25 cellular contexts compared by ENCODE assay signal in the genomic region with DNA sequence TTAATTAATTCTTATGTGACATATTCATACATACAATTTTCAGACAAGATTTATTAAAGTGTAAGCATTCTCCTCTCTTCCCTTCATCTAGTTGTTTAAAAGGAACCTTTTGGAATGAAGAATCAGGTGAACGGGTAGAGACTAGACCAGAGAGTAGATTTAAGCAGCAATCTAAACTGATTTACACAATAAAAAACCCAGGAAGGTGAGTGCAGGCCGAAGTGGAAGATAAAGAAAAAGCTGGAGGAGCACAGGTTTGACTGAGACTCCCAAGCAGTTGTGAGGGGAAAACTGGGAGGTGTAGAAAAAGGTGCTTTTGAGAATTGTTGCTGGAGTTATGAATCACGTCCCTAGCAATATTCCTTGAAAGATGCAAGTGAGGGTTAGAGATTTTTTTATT.
DNase-seq lines count a peak whose midpoint lies in the region; ATAC-seq and TF ChIP-seq lines count a peak whose summit lies in the region.
"Had no signal": no experiment of that assay in that cellular context is flagged by ENCODE, and none has a peak within 500 bp of the region (broad histone marks: within the 10 kb centered on the region; RNA-seq: fewer than 3 reads in every experiment).

No MANE protein-coding gene starts in this region.

- H3K9me3 Mint-ChIP-seq in H9, result no peaks in the 10 kb centered on the region

- H3K4me2 ChIP-seq in H9 (ENCODE audit: insufficient read depth, insufficient read length, low read length) (no peak overlapping the region), PC-3 (ENCODE audit: low read length) (no peak overlapping the region)
- H3K4me2 ChIP-seq: BLaER1 had no signal

- no peak overlapping the region for H3K4ac ChIP-seq in H9 (ENCODE audit: low read depth, low read length)

- no peaks in the 10 kb centered on the region; the same call in 1 of the 2 replicates for H3K27me3 ChIP-seq in H9 (ENCODE audit: insufficient read depth, low read length)
- H3K27me3 ChIP-seq in PC-3 (ENCODE audit: low read length), result no peaks in the 10 kb centered on the region
- no peaks in the 10 kb centered on the region for H3K27me3 ChIP-seq in foreskin keratinocyte
- no peaks in the 10 kb centered on the region for H3K27me3 ChIP-seq in lower lobe of right lung (ENCODE audit: low read depth)
- H3K27me3 ChIP-seq: BE2C, BLaER1 had no signal

- no CpG with 5 or more reads among the region's 3 CpGs for WGBS in H9 (ENCODE audit: extremely low coverage, insufficient read length, low lambda C conversion rate)

- H2AFZ ChIP-seq in H9 (ENCODE audit: low read length), result no peak overlapping the region
- H2AFZ ChIP-seq in PC-3 (ENCODE audit: low read length), result no peak overlapping the region

- CTCF ChIA-PET in PC-3 (lab: Charles Lee), result no interaction called here

- no peak overlapping the region for H2BK15ac ChIP-seq in H9 (ENCODE audit: low read depth, low read length)

- no peak overlapping the region for H3K4me3 Mint-ChIP-seq in H9
- H3K4me3 Mint-ChIP-seq: CD14-positive monocyte; CD4-positive, alpha-beta memory T cell; CD4-positive, CD25-positive, alpha-beta regulatory T cell; CD8-positive, alpha-beta memory T cell had no signal

- H3K79me1 ChIP-seq in H9 (ENCODE audit: insufficient read depth, low read depth, low read length, poor library complexity, severe bottlenecking), result no peaks in the 10 kb centered on the region

- H3K36me3 ChIP-seq in PC-3 (ENCODE audit: low read depth, low read length), result no peaks in the 10 kb centered on the region
- no peaks in the 10 kb centered on the region for H3K36me3 ChIP-seq in mucosa of descending colon (ENCODE audit: low read depth)
- no peaks in the 10 kb centered on the region for H3K36me3 ChIP-seq in lower lobe of right lung
- H3K36me3 ChIP-seq: BE2C, BLaER1 had no signal

- H3K4me1 Mint-ChIP-seq in H9, result peaks cover 11 to 13% of the 10 kb centered on the region in 2 experiments
- H3K4me1 Mint-ChIP-seq: CD14-positive monocyte; CD4-positive, alpha-beta memory T cell; CD4-positive, CD25-positive, alpha-beta regulatory T cell; CD8-positive, alpha-beta memory T cell had no signal

- DNase-seq in H9 (no peak), PC-3 (peak; percentile 41), foreskin keratinocyte (peak in 1 of 2 donors; percentile 13), mucosa of descending colon (no peak), lower lobe of right lung (no peak)
- DNase-seq: 8988T; ACHN; BE2C; C1 segment of cervical spinal cord; CD4-positive, alpha-beta memory T cell; CD4-positive, CD25-positive, alpha-beta regulatory T cell; CD8-positive, alpha-beta memory T cell; COR-L47; DMS 273 treated with DMSO at 0.1 percent for 48 hours; DMS153; DMS53; DMS79; DND-41; EL; GDM1 had no signal

- TF ChIP-seq CTCF in H9 (conservative IDR thresholded peaks at IDR 0.05) (no peak), PC-3 (conservative IDR thresholded peaks at IDR 0.05; ENCODE audit: low read depth, low read length) (no peak), foreskin keratinocyte (conservative IDR thresholded peaks at IDR 0.05) (no peak), mucosa of descending colon (IDR thresholded peaks at IDR 0.05) (no peak), lower lobe of right lung (IDR thresholded peaks at IDR 0.05) (no peak)

- no peak overlapping the region for H3K18ac ChIP-seq in H9 (ENCODE audit: insufficient read length, low read depth, low read length)

- H3K14ac ChIP-seq in H9 (ENCODE audit: insufficient read depth, low read length), result no peak overlapping the region

- intact Hi-C loops in PC-3 (cut with micrococcal nuclease), result no loop called here
- intact Hi-C loops in mucosa of descending colon (cut with DNase I, micrococcal nuclease), result no loop called here
- intact Hi-C loops in lower lobe of right lung (cut with DNase I), result no loop called here

- no peaks in the 10 kb centered on the region for H3K9me2 ChIP-seq in PC-3 (replicated peaks; ENCODE audit: low read length)

- H2BK120ac ChIP-seq in H9 (ENCODE audit: low read depth, low read length, poor library complexity, severe bottlenecking), result no peak overlapping the region

- H3K79me2 ChIP-seq in H9 (ENCODE audit: insufficient read depth, low read length), result no peaks in the 10 kb centered on the region
- no peaks in the 10 kb centered on the region for H3K79me2 ChIP-seq in PC-3 (ENCODE audit: low read length)

- H2BK5ac ChIP-seq in H9 (ENCODE audit: insufficient read length, low read length), result no peak overlapping the region

- H3K23ac ChIP-seq in H9 (ENCODE audit: insufficient read length, low read depth, low read length), result no peak overlapping the region

- no peak overlapping the region for H4K5ac ChIP-seq in H9 (ENCODE audit: insufficient read length, low read depth, low read length)

- no peak overlapping the region for H2AK5ac ChIP-seq in H9 (ENCODE audit: insufficient read length, low read length)

- H3K23me2 ChIP-seq in H9 (ENCODE audit: insufficient read length, low read depth, low read length, poor library complexity, severe bottlenecking), result no peaks in the 10 kb centered on the region

- H3T11ph ChIP-seq in H9 (ENCODE audit: low read length), result no peak overlapping the region

- POLR2A ChIA-PET in PC-3 (lab: Charles Lee; ENCODE audit: unreplicated experiment), result no interaction called here

- no peak overlapping the region for H3K56ac ChIP-seq in H9 (ENCODE audit: insufficient read length, low read depth, low read length)

- H4K91ac ChIP-seq in H9 (ENCODE audit: insufficient read length, low read depth, low read length), result no peak overlapping the region

- H3K9me3 ChIP-seq in H9 (ENCODE audit: control insufficient read depth, low read depth, low read length) (no peaks in the 10 kb centered on the region), PC-3 (ENCODE audit: low read length) (no peaks in the 10 kb centered on the region), mucosa of descending colon (no peaks in the 10 kb centered on the region), lower lobe of right lung (no peaks in the 10 kb centered on the region)
- H3K9me3 ChIP-seq: BE2C, BLaER1 had no signal

- H3K27me3 Mint-ChIP-seq in H9 (ENCODE audit: low read depth), result 0 out of 2 replicates have a peak, but pooled peaks cover 2% of the 10 kb centered on the region
- H3K27me3 Mint-ChIP-seq: CD4-positive, alpha-beta memory T cell; CD4-positive, CD25-positive, alpha-beta regulatory T cell; CD8-positive, alpha-beta memory T cell had no signal

- H3K36me3 Mint-ChIP-seq in H9 (ENCODE audit: insufficient read depth in 1 of 3, low read depth in 3 of 3), result no peaks in the 10 kb centered on the region
- H3K36me3 Mint-ChIP-seq: CD14-positive monocyte; CD4-positive, alpha-beta memory T cell; CD4-positive, CD25-positive, alpha-beta regulatory T cell; CD8-positive, alpha-beta memory T cell had no signal

- no peak overlapping the region for H2BK12ac ChIP-seq in H9 (ENCODE audit: insufficient read length, low read depth, low read length)

- no peak for ATAC-seq in PC-3
- ATAC-seq in foreskin keratinocyte, result no peak
- ATAC-seq in mucosa of descending colon, result no peak
- ATAC-seq in GM21786 (IDR thresholded peaks at IDR 0.05; ENCODE audit: unreplicated experiment), result no peak
- ATAC-seq in GM18909 (IDR thresholded peaks at IDR 0.05; ENCODE audit: poor library complexity, unreplicated experiment), result no peak
- ATAC-seq in lower lobe of right lung, result no peak
- ATAC-seq: GM12878 had no signal

- H3K27ac Mint-ChIP-seq in H9, result peak overlapping the region in 2 of 3 experiments; percentile 22 to 33; a peak in 3 of 7 replicates
- H3K27ac Mint-ChIP-seq: CD14-positive monocyte; CD4-positive, alpha-beta memory T cell; CD4-positive, CD25-positive, alpha-beta regulatory T cell had no signal

- BruUV-seq in PC-3 (replicated peaks; lab: Mats Ljungman, UMichigan), result no TSS peak

- no peak overlapping the region for H3K27ac ChIP-seq in H9 (ENCODE audit: insufficient read length, low read depth, low read length)
- H3K27ac ChIP-seq in PC-3 (ENCODE audit: low read length), result peak overlapping the region; percentile 99
- peak overlapping the region; percentile 15 for H3K27ac ChIP-seq in foreskin keratinocyte
- H3K27ac ChIP-seq in lower lobe of right lung, result no peak overlapping the region
- H3K27ac ChIP-seq: BLaER1 had no signal

- H4K8ac ChIP-seq in H9 (replicated peaks; ENCODE audit: insufficient read length, low read depth, low read length), result no peak overlapping the region

- H3F3A ChIP-seq in PC-3 (ENCODE audit: low read length, unreplicated experiment), result no peaks in the 10 kb centered on the region

- H3K4me1 ChIP-seq in H9 (ENCODE audit: insufficient read depth, low read length) (no peaks in the 10 kb centered on the region), PC-3 (ENCODE audit: insufficient read depth, low read length) (peaks cover 76% of the 10 kb centered on the region), foreskin keratinocyte (peaks cover 14% of the 10 kb centered on the region), mucosa of descending colon (ENCODE audit: low read depth) (no peaks in the 10 kb centered on the region), lower lobe of right lung (no peaks in the 10 kb centered on the region)
- H3K4me1 ChIP-seq: BLaER1 had no signal

- H4K20me1 ChIP-seq in H9 (ENCODE audit: control insufficient read depth, insufficient read depth, insufficient read length), result no peaks in the 10 kb centered on the region
- no peaks in the 10 kb centered on the region for H4K20me1 ChIP-seq in PC-3 (ENCODE audit: low read length)
- H4K20me1 ChIP-seq: BLaER1 had no signal

- H3K9ac ChIP-seq in H9 (ENCODE audit: extremely low read depth, insufficient read length, low read length), result no peak overlapping the region
- H3K9ac ChIP-seq in PC-3 (ENCODE audit: low read length), result peak overlapping the region; percentile 60
- H3K9ac ChIP-seq: BLaER1 had no signal

- H2BK20ac ChIP-seq in H9 (ENCODE audit: low read depth, low read length, poor library complexity, severe bottlenecking), result no peak overlapping the region

- H3K4me3 ChIP-seq in PC-3 (ENCODE audit: low read length) (no peak overlapping the region), mucosa of descending colon (no peak overlapping the region), lower lobe of right lung (no peak overlapping the region)
- H3K4me3 ChIP-seq: BLaER1, GM12878 had no signal

Comparison
In these comparisons a context has a peak if more than half of its experiments do, and no peak if none do; other contexts are left out.
1. H3K27ac ChIP-seq: peak in PC-3 (single experiment) and foreskin keratinocyte (single experiment); none in H9 (single experiment) and lower lobe of right lung (single experiment).